ENCODE assay signal across 14 cellular contexts in genomic region chr7:106016331-106016730, GRCh38.
"Had no signal": no experiment of that assay in that cellular context is flagged by ENCODE, and none has a peak within 500 bp of the region (broad histone marks: within the 10 kb centered on the region; RNA-seq: fewer than 3 reads in every experiment).

No MANE protein-coding gene starts in this region.

- H3K4me3 ChIP-seq: coronary artery, skin epidermis, thyroid gland, vagina had no signal

- H3K36me3 ChIP-seq: thyroid gland, vagina, WERI-Rb-1 had no signal

- H3K27me3 ChIP-seq: thyroid gland, vagina had no signal

- DNase-seq: activated CD4-positive, alpha-beta T cell treated with anti-CD3 and anti-CD28 coated beads for 48 hours; activated CD8-positive, alpha-beta T cell treated with anti-CD3 and anti-CD28 coated beads, Interleukin-2, amount 10 ng/mL, durations not matched to agents 7 days and 5 days; activated naive CD4-positive, alpha-beta T cell; central memory CD4-positive, alpha-beta T cell; effector memory CD4-positive, alpha-beta T cell; hippocampal formation; left ventricle myocardium superior; mesendoderm; WERI-Rb-1 had no signal

- H3K4me1 ChIP-seq: vagina had no signal

- H3K27ac ChIP-seq: coronary artery, epithelial cell of prostate, skin epidermis, thyroid gland, vagina, WERI-Rb-1 had no signal

- H3K9me3 ChIP-seq: thyroid gland, vagina had no signal

- ATAC-seq: activated CD8-positive, alpha-beta T cell treated with anti-CD3 and anti-CD28 coated beads, Interleukin-2, amount 10 ng/mL, durations not matched to agents 7 days and 5 days; left ventricle myocardium superior had no signal
